10 cellular contexts compared by ENCODE assay signal in the genomic region with DNA sequence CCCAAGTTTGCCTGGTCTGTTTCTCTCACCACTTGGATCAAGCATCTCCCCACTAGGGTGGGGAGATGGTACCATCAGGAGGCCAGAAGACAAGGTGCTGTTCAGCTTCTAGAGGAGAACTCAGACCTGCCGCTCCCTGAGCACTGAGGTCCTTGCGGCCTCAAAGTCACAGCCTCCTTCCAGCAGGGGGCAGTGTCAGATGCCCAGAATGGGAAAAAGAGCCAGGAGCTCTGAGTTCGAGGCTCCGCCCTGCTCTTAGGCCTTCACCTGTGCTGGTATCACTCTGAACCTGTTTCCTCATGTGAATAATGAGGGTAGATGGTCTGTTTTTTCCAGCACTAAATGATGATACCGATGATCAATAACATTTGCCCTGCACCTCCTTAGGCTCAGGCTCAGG.
A peak's percentile ranks its signal among the peaks of the same experiment; 100 is the strongest.
DNase-seq lines count a peak whose midpoint lies in the region; ATAC-seq and TF ChIP-seq lines count a peak whose summit lies in the region.
"Had no signal": no experiment of that assay in that cellular context is flagged by ENCODE, and none has a peak within 500 bp of the region (broad histone marks: within the 10 kb centered on the region; RNA-seq: fewer than 3 reads in every experiment).

No MANE protein-coding gene starts in this region.

- no peak overlapping the region for H3K4me3 Mint-ChIP-seq in MCF 10A (ENCODE audit: unreplicated experiment)
- no peak overlapping the region for H3K4me3 Mint-ChIP-seq in activated CD4-positive, alpha-beta T cell treated with anti-CD3 and anti-CD28 coated beads, Interleukin-2, amount 10 ng/mL, durations not matched to agents 24 days and 14 days
- H3K4me3 Mint-ChIP-seq: activated naive CD8-positive, alpha-beta T cell had no signal

- POLR2A ChIA-PET in MCF 10A (lab: Yijun Ruan, JAX): no interaction called here

- H3K27me3 Mint-ChIP-seq in MCF 10A (ENCODE audit: insufficient read depth, unreplicated experiment): no peaks in the 10 kb centered on the region
- H3K27me3 Mint-ChIP-seq in activated CD4-positive, alpha-beta T cell treated with anti-CD3 and anti-CD28 coated beads, Interleukin-2, amount 10 ng/mL, durations not matched to agents 24 days and 14 days: peaks cover 16% of the 10 kb centered on the region

- no peak for ATAC-seq in sciatic nerve

- dilution Hi-C loops in mammary epithelial cell (cut with HindIII; ENCODE audit: low sequenced_read_pairs): no loop called here

- TF ChIP-seq POLR2A in transverse colon (IDR thresholded peaks at IDR 0.05) (no peak), vagina (IDR thresholded peaks at IDR 0.05) (no peak)

- DNase-seq in MCF 10A (ENCODE audit: unreplicated experiment): no peak
- DNase-seq in mammary epithelial cell: no peak
- peak; percentile 76 for DNase-seq in activated CD4-positive, alpha-beta T cell treated with anti-CD3 and anti-CD28 coated beads, Interleukin-2, amount 10 ng/mL, durations not matched to agents 24 days and 14 days
- no peak for DNase-seq in fibroblast of villous mesenchyme (ENCODE audit: low read depth)
- DNase-seq in transverse colon: peak; percentile 80
- DNase-seq in NCI-H2171 treated with DMSO at 0.1 percent for 48 hours (lab: John Stamatoyannopoulos, UW): no peak
- DNase-seq in vagina (ENCODE audit: extremely low spot score in 2 of 2): no peak
- DNase-seq in sciatic nerve (ENCODE audit: low spot score): no peak
- DNase-seq: kidney had no signal

- CTCF ChIA-PET in MCF 10A (lab: Yijun Ruan, JAX) (interaction anchor here (1.1 kb wide), 1 partner anchor 217 kb away, joined by 4 read pairs; no protein-coding TSS in a partner anchor), mammary epithelial cell (lab: Charles Lee; ENCODE audit: low non-redundant PET) (no interaction called here)

- no peaks in the 10 kb centered on the region for H3K36me3 Mint-ChIP-seq in MCF 10A (ENCODE audit: insufficient read depth, unreplicated experiment)
- peaks cover 10% of the 10 kb centered on the region for H3K36me3 Mint-ChIP-seq in activated CD4-positive, alpha-beta T cell treated with anti-CD3 and anti-CD28 coated beads, Interleukin-2, amount 10 ng/mL, durations not matched to agents 24 days and 14 days (ENCODE audit: low read depth)
- H3K36me3 Mint-ChIP-seq: activated naive CD8-positive, alpha-beta T cell had no signal

- H3K27ac Mint-ChIP-seq in MCF 10A (ENCODE audit: low read depth, unreplicated experiment): no peak overlapping the region
- H3K27ac Mint-ChIP-seq in activated CD4-positive, alpha-beta T cell treated with anti-CD3 and anti-CD28 coated beads, Interleukin-2, amount 10 ng/mL, durations not matched to agents 24 days and 14 days: no peak overlapping the region
- H3K27ac Mint-ChIP-seq: activated naive CD8-positive, alpha-beta T cell had no signal

- WGBS in mammary epithelial cell (ENCODE audit: low coverage, missing lambda C conversion rate): 87% methylated on average over 5 of the region's 5 CpGs
- WGBS in transverse colon (ENCODE audit: low coverage in 1 of 2), 2 donors: 89% methylated on average over 5 of the region's 5 CpGs; no CpG with 5 or more reads in 1 of the 2 donors

- H4K20me1 ChIP-seq in mammary epithelial cell (ENCODE audit: insufficient read depth, low read length): no peaks in the 10 kb centered on the region

- intact Hi-C loops in MCF 10A (cut with micrococcal nuclease): no loop called here
- intact Hi-C loops in mammary epithelial cell (cut with micrococcal nuclease): loop anchor here (10.0 kb wide), 2 partner anchors 139 to 239 kb away; no protein-coding TSS in a partner anchor
- intact Hi-C loops in activated CD4-positive, alpha-beta T cell treated with anti-CD3 and anti-CD28 coated beads, Interleukin-2, amount 10 ng/mL, durations not matched to agents 24 days and 14 days (cut with micrococcal nuclease): loop anchor here (1.0 to 2.0 kb wide), 2 partner anchors 17 to 97 kb away; no protein-coding TSS in a partner anchor
- intact Hi-C loops in transverse colon (cut with DNase I; ENCODE audit: low total_unique reads): loop anchor here (10.0 kb wide), 1 partner anchor 91 kb away; no protein-coding TSS in a partner anchor
- intact Hi-C loops in vagina (cut with DNase I): no loop called here
- intact Hi-C loops in sciatic nerve (cut with DNase I): loop anchor here (5.0 kb wide), 1 partner anchor 774 kb away; no protein-coding TSS in a partner anchor

- BruUV-seq in MCF 10A (replicated peaks; lab: Mats Ljungman, UMichigan) (no TSS peak), mammary epithelial cell (replicated peaks; lab: Mats Ljungman, UMichigan) (no TSS peak)

- H2AFZ ChIP-seq in mammary epithelial cell (ENCODE audit: low read depth, low read length): no peak overlapping the region

- TF ChIP-seq EP300 in transverse colon (IDR thresholded peaks at IDR 0.05; ENCODE audit: low read depth): no peak

- H3K79me2 ChIP-seq in mammary epithelial cell (ENCODE audit: insufficient read depth, low read length): no peaks in the 10 kb centered on the region

- H3K36me3 ChIP-seq in mammary epithelial cell (ENCODE audit: insufficient read depth, low read length) (no peaks in the 10 kb centered on the region), transverse colon (no peaks in the 10 kb centered on the region), vagina (no peaks in the 10 kb centered on the region)

- TF ChIP-seq CTCF in MCF 10A (IDR thresholded peaks at IDR 0.05; ENCODE audit: unreplicated experiment) (peak; percentile 22), mammary epithelial cell (conservative IDR thresholded peaks at IDR 0.05 in 1 of 2, IDR thresholded peaks at IDR 0.05 in 1 of 2; ENCODE audit: extremely low read depth in 1 of 2, insufficient read depth in 1 of 2, low read depth in 1 of 2, low read length in 2 of 2) (peak in 1 of 2 donors; percentile 33), fibroblast of villous mesenchyme (IDR thresholded peaks at IDR 0.05; ENCODE audit: insufficient read depth, low read depth, low read length) (peak; percentile 34), transverse colon (IDR thresholded peaks at IDR 0.05) (peak; percentile 43 to 64 (median 45)), vagina (IDR thresholded peaks at IDR 0.05) (no peak)

- H3K9ac ChIP-seq in mammary epithelial cell (ENCODE audit: insufficient read depth, low read length): no peak overlapping the region

- H3K9me3 ChIP-seq in mammary epithelial cell (replicated peaks; ENCODE audit: insufficient read depth, low read length): no peaks in the 10 kb centered on the region
- no peaks in the 10 kb centered on the region for H3K9me3 ChIP-seq in transverse colon
- no peaks in the 10 kb centered on the region for H3K9me3 ChIP-seq in vagina

- H3K4me3 ChIP-seq in mammary epithelial cell (replicated peaks in 1 of 3; ENCODE audit: insufficient read depth in 1 of 3, low read depth in 2 of 3, low read length in 3 of 3) (no peak overlapping the region), fibroblast of villous mesenchyme (ENCODE audit: low read depth, low read length) (no peak overlapping the region), transverse colon (no peak overlapping the region), vagina (no peak overlapping the region)

- no peaks in the 10 kb centered on the region for H3K4me1 Mint-ChIP-seq in MCF 10A (ENCODE audit: insufficient read depth, unreplicated experiment)
- peaks cover 14% of the 10 kb centered on the region for H3K4me1 Mint-ChIP-seq in activated CD4-positive, alpha-beta T cell treated with anti-CD3 and anti-CD28 coated beads, Interleukin-2, amount 10 ng/mL, durations not matched to agents 24 days and 14 days

- H3K27ac ChIP-seq in mammary epithelial cell (ENCODE audit: insufficient read depth, low read depth, low read length): no peak overlapping the region
- H3K27ac ChIP-seq in transverse colon: peak overlapping the region; percentile 74 to 80 (median 76)
- no peak overlapping the region for H3K27ac ChIP-seq in vagina

- H3K4me1 ChIP-seq in mammary epithelial cell (ENCODE audit: insufficient read depth, low read length): no peaks in the 10 kb centered on the region
- H3K4me1 ChIP-seq in transverse colon: peaks cover 13 to 41% (median 29%) of the 10 kb centered on the region in 4 donors
- no peaks in the 10 kb centered on the region for H3K4me1 ChIP-seq in vagina

- in situ Hi-C loops in mammary epithelial cell (cut with MboI; ENCODE audit: low sequenced_read_pairs in 2 of 2) (no loop called here), transverse colon (cut with MboI; ENCODE audit: low pct_ligation_motif_present in 1 of 4, low pct_unique_long_range_greater_than_20kb in 1 of 4, low sequenced_read_pairs in 3 of 4) (no loop called here)

- no peak overlapping the region for H3K4me2 ChIP-seq in mammary epithelial cell (ENCODE audit: insufficient read depth, low read depth, low read length)

- no peaks in the 10 kb centered on the region for H3K27me3 ChIP-seq in mammary epithelial cell (ENCODE audit: insufficient read depth, low read length)
- H3K27me3 ChIP-seq in transverse colon: no peaks in the 10 kb centered on the region
- H3K27me3 ChIP-seq in vagina: no peaks in the 10 kb centered on the region

- no peaks in the 10 kb centered on the region for H3K9me3 Mint-ChIP-seq in MCF 10A (ENCODE audit: unreplicated experiment)
- peaks cover 15% of the 10 kb centered on the region for H3K9me3 Mint-ChIP-seq in activated CD4-positive, alpha-beta T cell treated with anti-CD3 and anti-CD28 coated beads, Interleukin-2, amount 10 ng/mL, durations not matched to agents 24 days and 14 days

Comparison
In these comparisons a context has a peak if more than half of its experiments do, and no peak if none do; other contexts are left out.
1. intact Hi-C loops: an anchor here in mammary epithelial cell (10.0 kb wide), activated CD4-positive, alpha-beta T cell treated with anti-CD3 and anti-CD28 coated beads, Interleukin-2, amount 10 ng/mL, durations not matched to agents 24 days and 14 days (1.0 to 2.0 kb wide), transverse colon (10.0 kb wide) and sciatic nerve (5.0 kb wide); none called in MCF 10A and vagina.
2. DNase-seq: peak in activated CD4-positive, alpha-beta T cell treated with anti-CD3 and anti-CD28 coated beads, Interleukin-2, amount 10 ng/mL, durations not matched to agents 24 days and 14 days (single experiment) and transverse colon (single experiment); none in MCF 10A (single experiment), mammary epithelial cell (single experiment), fibroblast of villous mesenchyme (single experiment), NCI-H2171 treated with DMSO at 0.1 percent for 48 hours (single experiment), vagina (0 of 2) and sciatic nerve (single experiment).
3. CTCF ChIP-seq: peak in MCF 10A (single experiment), fibroblast of villous mesenchyme (single experiment) and transverse colon (5 of 5); none in vagina (0 of 3).
4. H3K27ac ChIP-seq: peak in transverse colon (4 of 4); none in mammary epithelial cell (single experiment) and vagina (single experiment).